In genomic region chr12:13258717-13259119, GRCh38 we compare ENCODE assay signal across 30 cellular contexts.
DNase-seq lines count a peak whose midpoint lies in the region; ATAC-seq and TF ChIP-seq lines count a peak whose summit lies in the region.
"Had no signal": no experiment of that assay in that cellular context is flagged by ENCODE, and none has a peak within 500 bp of the region (broad histone marks: within the 10 kb centered on the region; RNA-seq: fewer than 3 reads in every experiment).

No MANE protein-coding gene starts in this region.

- peak overlapping the region; percentile 48 to 82 (median 68) for H3K27ac Mint-ChIP-seq in nephron
- H3K27ac Mint-ChIP-seq: CD8-positive, alpha-beta memory T cell; HFFc6; T-cell had no signal

- H3K9ac ChIP-seq in HUES6 (ENCODE audit: low read length) = peak overlapping the region; percentile 30
- H3K9ac ChIP-seq: GM23248 had no signal

- peak; percentile 11 for DNase-seq in WERI-Rb-1
- peak; percentile 59 for DNase-seq in islet precursor cell
- no peak for DNase-seq in activated CD4-positive, alpha-beta T cell treated with anti-CD3 and anti-CD28 coated beads for 4 hours
- DNase-seq in C1 segment of cervical spinal cord (lab: John Stamatoyannopoulos, UW) = no peak
- DNase-seq: AML-193; CD8-positive, alpha-beta memory T cell; DMS153; DND-41; GM23248; H9; HFFc6; Kasumi-1; NCI-H1105 treated with DMSO at 0.1 percent for 48 hours; NCI-H146; NCI-H1930; NCI-H2107; NCI-H446; NCI-H524 treated with DMSO at 0.1 percent for 48 hours; NCI-H774; PC-9; T-cell had no signal

- H3K9me3 Mint-ChIP-seq in nephron = no peaks in the 10 kb centered on the region
- H3K9me3 Mint-ChIP-seq: HFFc6, T-cell had no signal

- ATAC-seq in HG02759 (IDR thresholded peaks at IDR 0.05; ENCODE audit: unreplicated experiment) (no peak), GM19452 (IDR thresholded peaks at IDR 0.05; ENCODE audit: unreplicated experiment) (no peak)
- ATAC-seq: A549, HepG2, K562, Right ventricle myocardium inferior, T-cell had no signal

- H3K27me3 Mint-ChIP-seq in nephron (ENCODE audit: low read depth) = peaks cover 3% of the 10 kb centered on the region

- H3K27ac ChIP-seq in HUES6 (ENCODE audit: low read depth, low read length) (no peak overlapping the region), WERI-Rb-1 (no peak overlapping the region)
- H3K27ac ChIP-seq: C4-2B, GM23248, PC-9 had no signal

- TF ChIP-seq CTCF in WERI-Rb-1 (IDR thresholded peaks at IDR 0.05; ENCODE audit: low read depth, low read length) = no peak
- TF ChIP-seq CTCF in nephron (IDR thresholded peaks at IDR 0.05; ENCODE audit: unreplicated experiment in 3 of 3) = no peak

- H3K9me3 ChIP-seq in HUES6 (ENCODE audit: control insufficient read depth, insufficient read depth, low read depth, low read length) (no peaks in the 10 kb centered on the region), WERI-Rb-1 (ENCODE audit: severe bottlenecking) (no peaks in the 10 kb centered on the region)
- H3K9me3 ChIP-seq: A549 had no signal

- H3K4me3 ChIP-seq in HUES6 (ENCODE audit: low read depth, low read length) = no peak overlapping the region
- no peak overlapping the region for H3K4me3 ChIP-seq in WERI-Rb-1 (ENCODE audit: low read depth, low read length)
- H3K4me3 ChIP-seq: A549, GM23248, K562, PC-9 had no signal

- H3K4me1 Mint-ChIP-seq in nephron = peaks cover 41% of the 10 kb centered on the region

- H3K36me3 ChIP-seq in HUES6 (ENCODE audit: control insufficient read depth, insufficient read depth, low read length) = no peaks in the 10 kb centered on the region
- H3K36me3 ChIP-seq in WERI-Rb-1 = no peaks in the 10 kb centered on the region

- no peaks in the 10 kb centered on the region for H3K36me3 Mint-ChIP-seq in nephron (ENCODE audit: low read depth)
- H3K36me3 Mint-ChIP-seq: CD8-positive, alpha-beta memory T cell; T-cell had no signal

- H3K27me3 ChIP-seq in HUES6 (ENCODE audit: control insufficient read depth, insufficient read depth, low read length) = no peaks in the 10 kb centered on the region
- H3K27me3 ChIP-seq in WERI-Rb-1 (ENCODE audit: insufficient read depth, low read depth, severe bottlenecking) = no peaks in the 10 kb centered on the region

- peaks cover 41% of the 10 kb centered on the region for H3K4me1 ChIP-seq in HUES6 (ENCODE audit: control insufficient read depth, insufficient read depth, low read length)

- no peak overlapping the region for H3K4me3 Mint-ChIP-seq in nephron
- H3K4me3 Mint-ChIP-seq: CD8-positive, alpha-beta memory T cell; H9; HFFc6; T-cell had no signal

Comparison
In these comparisons a context has a peak if more than half of its experiments do, and no peak if none do; other contexts are left out.
1. DNase-seq: peak in WERI-Rb-1 (single experiment) and islet precursor cell (single experiment); none in activated CD4-positive, alpha-beta T cell treated with anti-CD3 and anti-CD28 coated beads for 4 hours (0 of 2) and C1 segment of cervical spinal cord (0 of 14).